In the genomic region with DNA sequence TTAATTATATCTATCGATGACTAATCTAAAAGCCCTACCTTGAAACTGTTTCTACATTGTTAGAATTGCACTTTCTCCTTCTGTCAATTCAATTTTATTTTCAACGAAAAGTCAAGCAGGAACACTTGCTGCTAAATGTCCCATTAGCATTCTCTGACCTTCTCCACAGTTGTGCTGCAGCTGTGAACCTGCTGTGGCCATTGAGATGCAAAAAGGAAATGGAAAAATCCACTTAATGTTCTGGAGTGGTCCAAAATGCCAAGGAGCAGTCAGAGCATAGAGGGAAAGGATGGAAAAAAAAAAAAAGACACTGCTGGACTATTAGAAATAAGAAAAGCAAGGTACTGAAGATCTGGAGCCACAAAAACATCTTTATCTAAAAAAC, we compare ENCODE assay signal across 2 cellular contexts.
TF ChIP-seq lines count a peak whose summit lies in the region.

No MANE protein-coding gene starts in this region.

TF ChIP-seq in SK-N-SH treated with all-trans-retinoic acid at 6 μM for 48 hours, 23 proteins besides CTCF, POLR2A, EP300 and RAD21 (continued from another document):
- TF ChIP-seq, protein P1, sequence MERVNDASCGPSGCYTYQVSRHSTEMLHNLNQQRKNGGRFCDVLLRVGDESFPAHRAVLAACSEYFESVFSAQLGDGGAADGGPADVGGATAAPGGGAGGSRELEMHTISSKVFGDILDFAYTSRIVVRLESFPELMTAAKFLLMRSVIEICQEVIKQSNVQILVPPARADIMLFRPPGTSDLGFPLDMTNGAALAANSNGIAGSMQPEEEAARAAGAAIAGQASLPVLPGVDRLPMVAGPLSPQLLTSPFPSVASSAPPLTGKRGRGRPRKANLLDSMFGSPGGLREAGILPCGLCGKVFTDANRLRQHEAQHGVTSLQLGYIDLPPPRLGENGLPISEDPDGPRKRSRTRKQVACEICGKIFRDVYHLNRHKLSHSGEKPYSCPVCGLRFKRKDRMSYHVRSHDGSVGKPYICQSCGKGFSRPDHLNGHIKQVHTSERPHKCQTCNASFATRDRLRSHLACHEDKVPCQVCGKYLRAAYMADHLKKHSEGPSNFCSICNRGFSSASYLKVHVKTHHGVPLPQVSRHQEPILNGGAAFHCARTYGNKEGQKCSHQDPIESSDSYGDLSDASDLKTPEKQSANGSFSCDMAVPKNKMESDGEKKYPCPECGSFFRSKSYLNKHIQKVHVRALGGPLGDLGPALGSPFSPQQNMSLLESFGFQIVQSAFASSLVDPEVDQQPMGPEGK (CRISPR knock-in tag; IDR thresholded peaks at IDR 0.05; ENCODE audit: borderline replicate concordance), result no peak
- TF ChIP-seq TOX (CRISPR knock-in tag; IDR thresholded peaks at IDR 0.05; ENCODE audit: borderline replicate concordance) (no peak), RARB (CRISPR knock-in tag; IDR thresholded peaks at IDR 0.05) (no peak)

TF ChIP-seq in WTC11, 78 proteins besides CTCF, POLR2A, EP300 and RAD21 (continued from another document):
- TF ChIP-seq GRHL2 (CRISPR knock-in tag; IDR thresholded peaks at IDR 0.05; ENCODE audit: insufficient replicate concordance, severe bottlenecking) (no peak), JAZF1 (CRISPR knock-in tag; IDR thresholded peaks at IDR 0.05) (no peak), NR2C2 (CRISPR knock-in tag; IDR thresholded peaks at IDR 0.05) (no peak), ZNF396 (CRISPR knock-in tag; IDR thresholded peaks at IDR 0.05; ENCODE audit: borderline replicate concordance) (no peak), ELF4 (CRISPR knock-in tag; IDR thresholded peaks at IDR 0.05; ENCODE audit: low read depth) (no peak), ARID4B (CRISPR knock-in tag; IDR thresholded peaks at IDR 0.05; ENCODE audit: borderline replicate concordance) (no peak), ZNF138 (CRISPR knock-in tag; conservative IDR thresholded peaks at IDR 0.05) (no peak), GTF2I (CRISPR knock-in tag; conservative IDR thresholded peaks at IDR 0.05) (no peak), ZNF416 (CRISPR knock-in tag; IDR thresholded peaks at IDR 0.05) (no peak), ZNF281 (CRISPR knock-in tag; IDR thresholded peaks at IDR 0.05) (no peak), E2F4 (CRISPR knock-in tag; IDR thresholded peaks at IDR 0.05; ENCODE audit: borderline replicate concordance, low read depth) (no peak), FOXP1 (CRISPR knock-in tag; IDR thresholded peaks at IDR 0.05; ENCODE audit: borderline replicate concordance) (no peak), EMX1 (CRISPR knock-in tag; IDR thresholded peaks at IDR 0.05) (no peak)
- TF ChIP-seq, protein P2, sequence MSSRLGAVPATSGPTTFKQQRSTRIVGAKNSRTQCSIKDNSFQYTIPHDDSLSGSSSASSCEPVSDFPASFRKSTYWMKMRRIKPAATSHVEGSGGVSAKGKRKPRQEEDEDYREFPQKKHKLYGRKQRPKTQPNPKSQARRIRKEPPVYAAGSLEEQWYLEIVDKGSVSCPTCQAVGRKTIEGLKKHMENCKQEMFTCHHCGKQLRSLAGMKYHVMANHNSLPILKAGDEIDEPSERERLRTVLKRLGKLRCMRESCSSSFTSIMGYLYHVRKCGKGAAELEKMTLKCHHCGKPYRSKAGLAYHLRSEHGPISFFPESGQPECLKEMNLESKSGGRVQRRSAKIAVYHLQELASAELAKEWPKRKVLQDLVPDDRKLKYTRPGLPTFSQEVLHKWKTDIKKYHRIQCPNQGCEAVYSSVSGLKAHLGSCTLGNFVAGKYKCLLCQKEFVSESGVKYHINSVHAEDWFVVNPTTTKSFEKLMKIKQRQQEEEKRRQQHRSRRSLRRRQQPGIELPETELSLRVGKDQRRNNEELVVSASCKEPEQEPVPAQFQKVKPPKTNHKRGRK (CRISPR knock-in tag; IDR thresholded peaks at IDR 0.05; ENCODE audit: borderline replicate concordance), result no peak
- TF ChIP-seq, protein P3, sequence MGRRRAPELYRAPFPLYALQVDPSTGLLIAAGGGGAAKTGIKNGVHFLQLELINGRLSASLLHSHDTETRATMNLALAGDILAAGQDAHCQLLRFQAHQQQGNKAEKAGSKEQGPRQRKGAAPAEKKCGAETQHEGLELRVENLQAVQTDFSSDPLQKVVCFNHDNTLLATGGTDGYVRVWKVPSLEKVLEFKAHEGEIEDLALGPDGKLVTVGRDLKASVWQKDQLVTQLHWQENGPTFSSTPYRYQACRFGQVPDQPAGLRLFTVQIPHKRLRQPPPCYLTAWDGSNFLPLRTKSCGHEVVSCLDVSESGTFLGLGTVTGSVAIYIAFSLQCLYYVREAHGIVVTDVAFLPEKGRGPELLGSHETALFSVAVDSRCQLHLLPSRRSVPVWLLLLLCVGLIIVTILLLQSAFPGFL (CRISPR knock-in tag; IDR thresholded peaks at IDR 0.05; ENCODE audit: borderline replicate concordance), result no peak
- TF ChIP-seq, protein P4, sequence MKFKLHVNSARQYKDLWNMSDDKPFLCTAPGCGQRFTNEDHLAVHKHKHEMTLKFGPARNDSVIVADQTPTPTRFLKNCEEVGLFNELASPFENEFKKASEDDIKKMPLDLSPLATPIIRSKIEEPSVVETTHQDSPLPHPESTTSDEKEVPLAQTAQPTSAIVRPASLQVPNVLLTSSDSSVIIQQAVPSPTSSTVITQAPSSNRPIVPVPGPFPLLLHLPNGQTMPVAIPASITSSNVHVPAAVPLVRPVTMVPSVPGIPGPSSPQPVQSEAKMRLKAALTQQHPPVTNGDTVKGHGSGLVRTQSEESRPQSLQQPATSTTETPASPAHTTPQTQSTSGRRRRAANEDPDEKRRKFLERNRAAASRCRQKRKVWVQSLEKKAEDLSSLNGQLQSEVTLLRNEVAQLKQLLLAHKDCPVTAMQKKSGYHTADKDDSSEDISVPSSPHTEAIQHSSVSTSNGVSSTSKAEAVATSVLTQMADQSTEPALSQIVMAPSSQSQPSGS (CRISPR knock-in tag; IDR thresholded peaks at IDR 0.05; ENCODE audit: borderline replicate concordance, low read depth), result no peak
- TF ChIP-seq, protein P5, sequence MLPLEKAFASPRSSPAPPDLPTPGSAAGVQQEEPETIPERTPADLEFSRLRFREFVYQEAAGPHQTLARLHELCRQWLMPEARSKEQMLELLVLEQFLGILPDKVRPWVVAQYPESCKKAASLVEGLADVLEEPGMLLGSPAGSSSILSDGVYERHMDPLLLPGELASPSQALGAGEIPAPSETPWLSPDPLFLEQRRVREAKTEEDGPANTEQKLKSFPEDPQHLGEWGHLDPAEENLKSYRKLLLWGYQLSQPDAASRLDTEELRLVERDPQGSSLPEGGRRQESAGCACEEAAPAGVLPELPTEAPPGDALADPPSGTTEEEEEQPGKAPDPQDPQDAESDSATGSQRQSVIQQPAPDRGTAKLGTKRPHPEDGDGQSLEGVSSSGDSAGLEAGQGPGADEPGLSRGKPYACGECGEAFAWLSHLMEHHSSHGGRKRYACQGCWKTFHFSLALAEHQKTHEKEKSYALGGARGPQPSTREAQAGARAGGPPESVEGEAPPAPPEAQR (CRISPR knock-in tag; IDR thresholded peaks at IDR 0.05), result no peak
